In the genomic region with DNA sequence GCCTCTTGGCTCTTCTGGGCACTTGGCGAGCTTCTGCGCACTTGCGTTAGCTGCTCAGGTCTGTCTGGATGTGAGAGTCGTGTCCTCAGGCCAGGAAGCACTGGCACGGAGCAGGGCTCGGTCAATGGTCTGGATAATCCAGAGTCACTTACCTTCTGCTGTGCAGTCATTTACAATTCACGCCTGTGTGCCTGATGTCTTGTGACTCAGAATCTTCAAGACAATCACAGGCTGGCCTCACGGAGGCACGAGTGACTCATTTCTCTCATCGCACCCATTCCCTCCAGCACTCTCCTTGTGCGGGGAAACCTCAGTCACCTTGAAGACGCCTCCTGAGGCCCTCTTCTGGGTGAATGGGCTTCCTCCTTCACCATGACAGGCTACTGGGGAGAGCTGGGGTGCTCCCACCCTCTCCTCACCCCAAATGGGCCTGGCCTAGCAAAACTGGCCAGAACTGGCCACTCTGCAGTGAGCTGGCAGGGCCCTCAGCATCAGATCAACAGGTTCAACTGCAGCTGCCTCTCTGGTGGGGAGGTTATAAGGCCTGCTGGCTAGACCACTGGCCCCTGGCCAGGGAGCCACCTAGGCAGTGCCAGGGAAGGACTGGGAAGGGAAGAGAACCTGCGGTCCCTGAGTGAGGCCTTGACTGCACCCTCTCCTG, we compare ENCODE assay signal across 8 cellular contexts. TPM values are rescaled to one million over a fixed set of nuclear protein-coding genes. Genes with fewer than 3 reads are reported as not detected.
DNase-seq lines count a peak whose midpoint lies in the region; ATAC-seq and TF ChIP-seq lines count a peak whose summit lies in the region.

No MANE protein-coding gene starts in this region.

- H3K4me3 ChIP-seq in OCI-LY3 (ENCODE audit: low read length) (peak overlapping the region; percentile 93), skin epidermis (peak overlapping the region in 6 of 7 experiments; percentile 56 to 87 (median 78))

- peak; percentile 70 for DNase-seq in GM13976 (ENCODE audit: low spot score)
- DNase-seq in activated T-helper 9 cell treated with anti-CD3 and anti-CD28 coated beads, Interleukin-2, amount 50 U/mL, for 16 hours (ENCODE audit: low read depth) = peak; percentile 63
- DNase-seq in glomerular endothelial cell (ENCODE audit: extremely low read depth, low read depth, low spot score) = peak; percentile 47
- no peak for DNase-seq in HuH-7.5 (ENCODE audit: low spot score)
- DNase-seq in OCI-M2 (lab: John Stamatoyannopoulos, UW; ENCODE audit: unreplicated experiment) = no peak

- no peaks in the 10 kb centered on the region for H3K9me3 ChIP-seq in OCI-LY3 (ENCODE audit: insufficient read depth, low read length)

- H2AFZ ChIP-seq in OCI-LY3 (ENCODE audit: low read depth, low read length) = no peak overlapping the region

- peaks cover 19% of the 10 kb centered on the region for H4K20me1 ChIP-seq in OCI-LY3 (ENCODE audit: insufficient read depth, low read length)

- H3K4me1 ChIP-seq in OCI-LY3 (ENCODE audit: low read length) = peaks cover 28% of the 10 kb centered on the region

- peaks cover 47% of the 10 kb centered on the region for H3K79me2 ChIP-seq in OCI-LY3 (ENCODE audit: low read length)

- H3K4me2 ChIP-seq in OCI-LY3 (ENCODE audit: low read length) = peak overlapping the region; percentile 100

- peaks cover 12% of the 10 kb centered on the region for H3K36me3 ChIP-seq in OCI-LY3 (replicated peaks; ENCODE audit: low read depth, low read length)

- in situ Hi-C loops in GM13976 (cut with MboI; ENCODE audit: low sequenced_read_pairs, unreplicated experiment) = no loop called here

- peak overlapping the region; percentile 93 for H3K9ac ChIP-seq in OCI-LY3 (ENCODE audit: low read length)

- H3K27ac ChIP-seq in OCI-LY3 (ENCODE audit: low read length) (peak overlapping the region; percentile 93), skin epidermis (peak overlapping the region in 20 of 21 experiments; percentile 47 to 100 (median 97))

- TF ChIP-seq CTCF in GM13976 (IDR thresholded peaks at IDR 0.05; ENCODE audit: borderline replicate concordance, control extremely low read depth, extremely low read depth, insufficient read depth, missing control alignments) (no peak), OCI-LY3 (IDR thresholded peaks at IDR 0.05; ENCODE audit: low read depth, low read length) (peak; percentile 13; the same call in 1 of the 2 replicates)

- ATAC-seq in HG02798 (IDR thresholded peaks at IDR 0.05; ENCODE audit: poor library complexity, unreplicated experiment) = no peak

- no peaks in the 10 kb centered on the region for H3K27me3 ChIP-seq in OCI-LY3 (ENCODE audit: low read depth, low read length)

RNA-seq across cellular contexts. Expression of gene CAPN15, which starts 1.9 kb away (rescaled TPM):
- total RNA-seq in glomerular endothelial cell = 57.0 and 72.5 TPM in 2 replicates

RNA-seq across cellular contexts. Expression of gene PRR35, which starts 34.5 kb away (rescaled TPM):
- not detected in 2 replicates for total RNA-seq in glomerular endothelial cell

RNA-seq across cellular contexts. Expression of gene NHLRC4, which starts 41.2 kb away (rescaled TPM):
- total RNA-seq in glomerular endothelial cell = 2.7 and 3.3 TPM in 2 replicates

RNA-seq across cellular contexts. Expression of gene PIGQ, which starts 44.1 kb away (rescaled TPM):
- total RNA-seq in glomerular endothelial cell = 34.6 and 69.5 TPM in 2 replicates

Comparison
In these comparisons a context has a peak if more than half of its experiments do, and no peak if none do; other contexts are left out.
1. DNase-seq: peak in GM13976 (single experiment), activated T-helper 9 cell treated with anti-CD3 and anti-CD28 coated beads, Interleukin-2, amount 50 U/mL, for 16 hours (single experiment) and glomerular endothelial cell (single experiment); none in HuH-7.5 (single experiment) and OCI-M2 (single experiment).